13 cellular contexts compared by ENCODE assay signal in the genomic region with DNA sequence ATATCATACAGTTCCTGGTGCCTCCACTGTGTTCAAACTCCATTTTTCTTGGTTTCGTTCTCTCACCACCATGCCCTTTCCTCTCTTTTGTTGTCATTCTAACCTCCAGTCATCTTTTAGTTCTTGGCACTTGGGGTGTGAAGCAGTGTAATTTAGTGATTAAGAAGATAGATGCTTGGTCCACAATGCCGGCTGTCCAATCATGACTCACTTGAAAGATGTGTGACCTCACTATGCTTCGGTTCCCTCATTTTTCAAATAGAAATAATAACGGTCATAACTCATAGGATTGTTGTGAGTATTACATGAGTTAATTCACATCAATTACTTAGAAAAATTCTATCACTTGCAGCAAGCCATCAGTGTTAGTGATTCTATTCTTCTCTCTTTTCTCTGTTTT.
A peak's percentile ranks its signal among the peaks of the same experiment; 100 is the strongest.
DNase-seq lines count a peak whose midpoint lies in the region; TF ChIP-seq lines count a peak whose summit lies in the region.
"Had no signal": no experiment of that assay in that cellular context is flagged by ENCODE, and none has a peak within 500 bp of the region (broad histone marks: within the 10 kb centered on the region; RNA-seq: fewer than 3 reads in every experiment).

No MANE protein-coding gene starts in this region.

- TF ChIP-seq CTCF in astrocyte of the spinal cord (IDR thresholded peaks at IDR 0.05; ENCODE audit: low read depth, low read length), result no peak

- in situ Hi-C loops in astrocyte of the spinal cord (cut with HindIII; ENCODE audit: low sequenced_read_pairs), result no loop called here

- H3K4me3 ChIP-seq in astrocyte of the spinal cord (ENCODE audit: low read depth, low read length), result no peak overlapping the region
- H3K4me3 ChIP-seq: GM23338 had no signal

- peak; percentile 27 for DNase-seq in Daoy (ENCODE audit: low read depth)
- peak; percentile 21 for DNase-seq in NCI-H69 (lab: John Stamatoyannopoulos, UW)
- DNase-seq in astrocyte of the spinal cord (ENCODE audit: low read depth, low spot score), result peak; percentile 9
- peak; percentile 37 for DNase-seq in kidney tubule cell (ENCODE audit: low spot score)
- DNase-seq in hippocampal formation (lab: John Stamatoyannopoulos, UW), result no peak
- DNase-seq in OCI-M1 (lab: John Stamatoyannopoulos, UW), result no peak
- no peak for DNase-seq in activated CD4-positive, alpha-beta T cell treated with anti-CD3 and anti-CD28 coated beads for 1 hour
- DNase-seq: C1 segment of cervical spinal cord; Calu3; CD4-positive, alpha-beta T cell; DMS 273 treated with DMSO at 0.1 percent for 48 hours; H7 had no signal

Comparison
In these comparisons a context has a peak if more than half of its experiments do, and no peak if none do; other contexts are left out.
1. DNase-seq: peak in Daoy (single experiment), NCI-H69 (single experiment), astrocyte of the spinal cord (single experiment) and kidney tubule cell (single experiment); none in hippocampal formation (0 of 2), OCI-M1 (single experiment) and activated CD4-positive, alpha-beta T cell treated with anti-CD3 and anti-CD28 coated beads for 1 hour (single experiment).